Comparison of ENCODE assay signal across 11 cellular contexts in the genomic region with DNA sequence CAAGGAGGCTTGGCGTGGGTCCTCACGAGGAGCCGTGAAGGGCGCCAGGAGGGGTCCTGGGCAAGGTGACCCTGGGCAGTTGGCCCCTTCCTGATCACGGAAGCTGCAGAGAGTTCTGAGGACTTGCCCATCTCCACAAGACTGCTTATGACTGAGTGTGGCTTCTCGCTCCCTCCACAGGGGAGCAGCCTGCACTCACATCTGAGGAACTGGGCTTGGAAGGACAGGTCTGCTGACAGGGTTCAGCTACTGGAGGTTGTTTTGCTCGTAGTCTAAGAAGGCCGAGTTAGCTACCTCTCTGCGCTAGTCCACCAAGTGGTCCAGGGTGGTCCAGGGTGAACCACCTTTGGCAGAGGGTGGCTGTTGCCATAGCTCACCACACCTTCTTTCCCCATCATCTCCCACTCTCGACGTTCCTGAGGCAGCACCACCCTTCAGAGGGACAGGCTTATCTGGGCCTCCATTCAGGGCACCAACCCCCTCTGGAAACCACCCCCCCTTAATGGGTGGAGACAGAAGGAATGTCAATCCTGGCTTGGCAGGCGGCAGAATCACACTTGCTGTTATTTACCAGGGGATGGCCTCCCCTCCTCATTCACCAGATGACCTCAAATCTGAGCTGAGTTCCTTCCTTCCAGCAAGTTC. TPM values are rescaled to one million over a fixed set of nuclear protein-coding genes. Genes with fewer than 3 reads are reported as not detected.
DNase-seq lines count a peak whose midpoint lies in the region; ATAC-seq and TF ChIP-seq lines count a peak whose summit lies in the region.
"Had no signal": no experiment of that assay in that cellular context is flagged by ENCODE, and none has a peak within 500 bp of the region (broad histone marks: within the 10 kb centered on the region; RNA-seq: fewer than 3 reads in every experiment).

No MANE protein-coding gene starts in this region.

- no peaks in the 10 kb centered on the region for H3K27me3 Mint-ChIP-seq in activated CD8-positive, alpha-beta memory T cell treated with anti-CD3 and anti-CD28 coated beads, Interleukin-2, amount 10 ng/mL, durations not matched to agents 7 days and 5 days
- no peaks in the 10 kb centered on the region for H3K27me3 Mint-ChIP-seq in activated naive CD8-positive, alpha-beta T cell treated with anti-CD3 and anti-CD28 coated beads, Interleukin-2, amount 10 ng/mL, durations not matched to agents 7 days and 5 days
- H3K27me3 Mint-ChIP-seq: type B pancreatic cell had no signal

- peaks cover 96% of the 10 kb centered on the region for H3K4me1 Mint-ChIP-seq in activated CD8-positive, alpha-beta memory T cell treated with anti-CD3 and anti-CD28 coated beads, Interleukin-2, amount 10 ng/mL, durations not matched to agents 7 days and 5 days
- peaks cover 41% of the 10 kb centered on the region for H3K4me1 Mint-ChIP-seq in activated naive CD8-positive, alpha-beta T cell treated with anti-CD3 and anti-CD28 coated beads, Interleukin-2, amount 10 ng/mL, durations not matched to agents 7 days and 5 days

- H3K4me1 ChIP-seq in lower lobe of right lung, result peaks cover 100% of the 10 kb centered on the region
- H3K4me1 ChIP-seq in testis, result peaks cover 99% of the 10 kb centered on the region
- H3K4me1 ChIP-seq in smooth muscle cell (ENCODE audit: low read depth), result peaks cover 12% of the 10 kb centered on the region

- peaks cover 35% of the 10 kb centered on the region for H3K36me3 ChIP-seq in lower lobe of right lung
- no peaks in the 10 kb centered on the region for H3K36me3 ChIP-seq in testis (ENCODE audit: low read depth, missing control alignments)
- no peaks in the 10 kb centered on the region for H3K36me3 ChIP-seq in smooth muscle cell (ENCODE audit: low read depth)

- H3K9ac ChIP-seq in smooth muscle cell (ENCODE audit: low read depth), result no peak overlapping the region

- POLR2A ChIA-PET in activated naive CD8-positive, alpha-beta T cell treated with anti-CD3 and anti-CD28 coated beads, Interleukin-2, amount 10 ng/mL, durations not matched to agents 7 days and 5 days (lab: Charles Lee), result interaction anchor here (1.1 to 2.9 kb wide), 2 partner anchors 9 to 13 kb away, joined by 4 to 17 read pairs; no protein-coding TSS in a partner anchor

- H3K4me2 ChIP-seq in smooth muscle cell, result no peak overlapping the region

- H2AFZ ChIP-seq in smooth muscle cell (ENCODE audit: low read depth), result no peak overlapping the region

- peak overlapping the region; percentile 79 for H3K27ac Mint-ChIP-seq in activated CD8-positive, alpha-beta memory T cell treated with anti-CD3 and anti-CD28 coated beads, Interleukin-2, amount 10 ng/mL, durations not matched to agents 7 days and 5 days
- peak overlapping the region; percentile 82 for H3K27ac Mint-ChIP-seq in activated naive CD8-positive, alpha-beta T cell treated with anti-CD3 and anti-CD28 coated beads, Interleukin-2, amount 10 ng/mL, durations not matched to agents 7 days and 5 days
- H3K27ac Mint-ChIP-seq: type B pancreatic cell had no signal

- TF ChIP-seq CTCF in lower lobe of right lung (IDR thresholded peaks at IDR 0.05) (no peak), testis (IDR thresholded peaks at IDR 0.05) (peak in 1 of 3 experiments; percentile 20), smooth muscle cell (IDR thresholded peaks at IDR 0.05; ENCODE audit: borderline replicate concordance, insufficient read depth, poor library complexity, severe bottlenecking) (no peak)

- no peaks in the 10 kb centered on the region for H3K9me3 ChIP-seq in lower lobe of right lung
- H3K9me3 ChIP-seq in testis, result no peaks in the 10 kb centered on the region
- no peaks in the 10 kb centered on the region for H3K9me3 ChIP-seq in smooth muscle cell (replicated peaks; ENCODE audit: low read depth)

- no peaks in the 10 kb centered on the region for H3F3A ChIP-seq in smooth muscle cell (ENCODE audit: low read depth)

- H3K36me3 Mint-ChIP-seq in activated CD8-positive, alpha-beta memory T cell treated with anti-CD3 and anti-CD28 coated beads, Interleukin-2, amount 10 ng/mL, durations not matched to agents 7 days and 5 days, result peaks cover 18% of the 10 kb centered on the region
- peaks cover 11% of the 10 kb centered on the region for H3K36me3 Mint-ChIP-seq in activated naive CD8-positive, alpha-beta T cell treated with anti-CD3 and anti-CD28 coated beads, Interleukin-2, amount 10 ng/mL, durations not matched to agents 7 days and 5 days

- intact Hi-C loops in lower lobe of right lung (cut with DNase I) (no loop called here), testis (cut with DNase I; ENCODE audit: low total_unique reads) (no loop called here)

- 61 to 71% methylated on average over 4 to 12 of the region's 12 CpGs for WGBS in testis, 2 donors
- 97% methylated on average over 12 of the region's 12 CpGs for WGBS in smooth muscle cell (ENCODE audit: low lambda C conversion rate)

- DNase-seq in activated CD8-positive, alpha-beta memory T cell treated with anti-CD3 and anti-CD28 coated beads, Interleukin-2, amount 10 ng/mL, durations not matched to agents 7 days and 5 days, result no peak
- no peak for DNase-seq in activated CD8-positive, alpha-beta memory T cell treated with anti-CD3 and anti-CD28 coated beads, Interleukin-2, amount 50 U/mL, for 48 hours
- DNase-seq in activated naive CD8-positive, alpha-beta T cell treated with anti-CD3 and anti-CD28 coated beads, Interleukin-2, amount 10 ng/mL, durations not matched to agents 7 days and 5 days, result no peak
- no peak for DNase-seq in lower lobe of right lung
- DNase-seq in testis, result no peak
- no peak for DNase-seq in smooth muscle cell (lab: John Stamatoyannopoulos, UW; ENCODE audit: unreplicated experiment)
- no peak for DNase-seq in SIG-M5 treated with dmso at 0.1 percent for 504 hours (lab: John Stamatoyannopoulos, UW; ENCODE audit: unreplicated experiment)
- no peak for DNase-seq in middle frontal gyrus (ENCODE audit: extremely low spot score, low spot score)
- DNase-seq: ACHN; stimulated activated CD4-positive, alpha-beta T cell treated with anti-CD3 and anti-CD28 coated beads, Interleukin-12 subunit alpha, Interleukin-12 subunit beta, amount 100 ng/mL, for 4 hours had no signal

- TF ChIP-seq POLR2A in testis (IDR thresholded peaks at IDR 0.05), result no peak

- H4K20me1 ChIP-seq in smooth muscle cell (ENCODE audit: low read depth), result peaks cover 88% of the 10 kb centered on the region

- H3K4me3 ChIP-seq in lower lobe of right lung, result no peak overlapping the region
- H3K4me3 ChIP-seq in testis, result no peak overlapping the region
- H3K4me3 ChIP-seq in smooth muscle cell, result no peak overlapping the region

- H3K4me3 Mint-ChIP-seq in activated CD8-positive, alpha-beta memory T cell treated with anti-CD3 and anti-CD28 coated beads, Interleukin-2, amount 10 ng/mL, durations not matched to agents 7 days and 5 days, result no peak overlapping the region
- H3K4me3 Mint-ChIP-seq in activated naive CD8-positive, alpha-beta T cell treated with anti-CD3 and anti-CD28 coated beads, Interleukin-2, amount 10 ng/mL, durations not matched to agents 7 days and 5 days, result no peak overlapping the region
- H3K4me3 Mint-ChIP-seq: type B pancreatic cell had no signal

- no peaks in the 10 kb centered on the region for H3K9me3 Mint-ChIP-seq in activated CD8-positive, alpha-beta memory T cell treated with anti-CD3 and anti-CD28 coated beads, Interleukin-2, amount 10 ng/mL, durations not matched to agents 7 days and 5 days (ENCODE audit: low read depth)
- no peaks in the 10 kb centered on the region for H3K9me3 Mint-ChIP-seq in activated naive CD8-positive, alpha-beta T cell treated with anti-CD3 and anti-CD28 coated beads, Interleukin-2, amount 10 ng/mL, durations not matched to agents 7 days and 5 days
- H3K9me3 Mint-ChIP-seq: type B pancreatic cell had no signal

- ATAC-seq in activated CD8-positive, alpha-beta memory T cell treated with anti-CD3 and anti-CD28 coated beads, Interleukin-2, amount 10 ng/mL, durations not matched to agents 7 days and 5 days, result peak; percentile 29
- no peak for ATAC-seq in activated naive CD8-positive, alpha-beta T cell treated with anti-CD3 and anti-CD28 coated beads, Interleukin-2, amount 10 ng/mL, durations not matched to agents 7 days and 5 days (ENCODE audit: low read depth)
- no peak for ATAC-seq in lower lobe of right lung

- CTCF ChIA-PET in activated CD8-positive, alpha-beta memory T cell treated with anti-CD3 and anti-CD28 coated beads, Interleukin-2, amount 10 ng/mL, durations not matched to agents 7 days and 5 days (lab: Charles Lee), result interaction anchor here (0.8 to 10.8 kb wide), 14 partner anchors 8 to 79 kb away, joined by 3 to 76 read pairs (median 5); no protein-coding TSS in a partner anchor

- H3K27me3 ChIP-seq in lower lobe of right lung (ENCODE audit: low read depth) (no peaks in the 10 kb centered on the region), testis (no peaks in the 10 kb centered on the region), smooth muscle cell (ENCODE audit: low read depth) (no peaks in the 10 kb centered on the region)

- H3K27ac ChIP-seq in lower lobe of right lung, result peak overlapping the region; percentile 18
- peak overlapping the region; percentile 75 to 81 for H3K27ac ChIP-seq in testis
- H3K27ac ChIP-seq in smooth muscle cell (ENCODE audit: low read depth), result no peak overlapping the region

- no peaks in the 10 kb centered on the region for H3K79me2 ChIP-seq in smooth muscle cell (ENCODE audit: low read depth)

RNA-seq across cellular contexts. Expression of a gene that starts 38.2 kb away (rescaled TPM):
- 10 to 100 TPM; 33.5 to 45.5 TPM for total RNA-seq in activated CD8-positive, alpha-beta memory T cell treated with anti-CD3 and anti-CD28 coated beads, Interleukin-2, amount 10 ng/mL, durations not matched to agents 7 days and 5 days
- total RNA-seq in activated naive CD8-positive, alpha-beta T cell treated with anti-CD3 and anti-CD28 coated beads, Interleukin-2, amount 10 ng/mL, durations not matched to agents 7 days and 5 days, result 10 to 100 TPM; 29.8 to 33.0 TPM
- total RNA-seq in lower lobe of right lung (40.7 TPM), testis (100 to 1,000 TPM; 109 to 125 TPM), smooth muscle cell (6.2 and 9.3 TPM in 2 replicates)
- polyA plus RNA-seq in testis (ENCODE audit: insufficient read depth, low read depth, low replicate concordance) (36.9 TPM), smooth muscle cell (5.5 and 9.3 TPM in 2 replicates)
